26 cellular contexts compared by ENCODE assay signal in the genomic region with DNA sequence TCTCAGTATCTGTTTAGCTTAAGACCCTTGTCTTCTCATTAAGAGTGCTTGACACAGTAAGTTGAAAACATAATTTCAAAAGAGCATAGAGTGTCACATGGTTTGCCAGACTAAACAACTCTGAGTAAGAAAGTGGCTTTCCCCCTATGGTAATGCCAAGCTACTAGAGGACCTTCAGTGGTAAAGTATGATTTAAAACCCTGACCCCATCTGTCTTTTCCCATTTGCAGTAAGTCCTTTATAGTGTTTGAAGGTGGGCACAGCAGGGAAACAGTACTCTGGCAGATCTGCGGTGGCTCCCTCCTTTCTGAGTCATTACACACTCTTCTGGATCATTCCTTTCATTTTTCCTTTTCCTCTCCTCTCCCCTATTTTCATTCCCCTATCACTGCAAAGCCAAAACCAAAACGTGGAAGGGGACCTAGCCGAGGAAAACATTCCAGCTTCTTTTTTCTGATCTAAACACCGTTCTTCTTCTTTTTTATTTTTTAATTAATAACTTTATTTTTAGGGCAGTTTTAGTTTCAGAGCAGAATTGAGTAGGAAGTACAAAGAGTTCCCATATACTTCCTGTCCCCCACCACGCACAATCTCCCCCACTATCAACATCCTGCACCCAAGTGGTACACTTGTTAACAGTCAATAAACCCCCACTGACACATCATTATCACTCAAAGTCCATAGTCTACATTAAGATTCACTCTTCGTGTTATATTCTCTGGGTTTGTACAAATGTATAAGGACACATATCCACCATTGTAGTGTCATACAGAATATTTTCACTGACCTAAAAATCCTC.
DNase-seq lines count a peak whose midpoint lies in the region; ATAC-seq and TF ChIP-seq lines count a peak whose summit lies in the region.
"Had no signal": no experiment of that assay in that cellular context is flagged by ENCODE, and none has a peak within 500 bp of the region (broad histone marks: within the 10 kb centered on the region; RNA-seq: fewer than 3 reads in every experiment).

No MANE protein-coding gene starts in this region.

- H3K4me2 ChIP-seq in DND-41 (ENCODE audit: insufficient read depth, low read length) (peak overlapping the region; percentile 7; the same call in 1 of the 2 replicates), osteoblast (ENCODE audit: insufficient read depth, low read length) (peak overlapping the region; percentile 26)
- H3K4me2 ChIP-seq: A549 had no signal

- WGBS in thyroid gland, 2 donors = 62 to 63% methylated on average over 6 of the region's 6 CpGs

- peak; percentile 77 for ATAC-seq in DND-41 (ENCODE audit: insufficient read depth, low read depth)
- ATAC-seq in SK-N-SH treated with all-trans-retinoic acid at 6 μM for 48 hours = no peak
- ATAC-seq: A549; activated CD8-positive, alpha-beta memory T cell treated with anti-CD3 and anti-CD28 coated beads, Interleukin-2, amount 10 ng/mL, durations not matched to agents 7 days and 5 days; activated T-cell treated with anti-CD3 and anti-CD28 coated beads, Interleukin-2, amount 50 U/mL, for 72 hours; gastroesophageal sphincter; sciatic nerve had no signal

- H2AFZ ChIP-seq in DND-41 (ENCODE audit: low read depth, low read length) (peak overlapping the region; percentile 27), osteoblast (ENCODE audit: low read length) (no peak overlapping the region)

- H3K4me1 ChIP-seq in DND-41 (ENCODE audit: insufficient read depth, low read length) (peaks cover 33% of the 10 kb centered on the region), osteoblast (ENCODE audit: insufficient read depth, low read length) (peaks cover 3% of the 10 kb centered on the region), thyroid gland (peaks cover 6 to 15% of the 10 kb centered on the region in 2 donors)
- H3K4me1 ChIP-seq: A549, ascending aorta, BE2C, esophagus muscularis mucosa, gastroesophageal sphincter had no signal

- no peaks in the 10 kb centered on the region for H3K27me3 ChIP-seq in DND-41 (ENCODE audit: insufficient read depth, low read length, poor library complexity)
- no peaks in the 10 kb centered on the region for H3K27me3 ChIP-seq in osteoblast (ENCODE audit: insufficient read depth, low read length)
- H3K27me3 ChIP-seq in thyroid gland = no peaks in the 10 kb centered on the region
- H3K27me3 ChIP-seq: ascending aorta, BE2C, esophagus muscularis mucosa, gastroesophageal sphincter, upper lobe of left lung had no signal

- H3K36me3 ChIP-seq in DND-41 (ENCODE audit: insufficient read depth, low read length) (peaks cover 3% of the 10 kb centered on the region; the same call in 1 of the 2 replicates), osteoblast (ENCODE audit: insufficient read depth, low read length) (no peaks in the 10 kb centered on the region), thyroid gland (no peaks in the 10 kb centered on the region)
- H3K36me3 ChIP-seq: ascending aorta, BE2C, esophagus muscularis mucosa, gastroesophageal sphincter, upper lobe of left lung had no signal

- H3K27ac ChIP-seq in DND-41 (ENCODE audit: low read length) = peak overlapping the region; percentile 79
- no peak overlapping the region for H3K27ac ChIP-seq in osteoblast (ENCODE audit: low read depth, low read length)
- H3K27ac ChIP-seq in thyroid gland = peak overlapping the region in 1 of 3 donors; percentile 11
- H3K27ac ChIP-seq: A549, ascending aorta, esophagus muscularis mucosa, gastroesophageal sphincter, VCaP had no signal

- H4K20me1 ChIP-seq in DND-41 (ENCODE audit: insufficient read depth, low read length) (no peaks in the 10 kb centered on the region), osteoblast (ENCODE audit: insufficient read depth, low read length) (no peaks in the 10 kb centered on the region)

- intact Hi-C loops in thyroid gland (cut with DNase I) = no loop called here

- no peaks in the 10 kb centered on the region for H3K79me2 ChIP-seq in DND-41 (ENCODE audit: insufficient read depth, low read length)
- no peaks in the 10 kb centered on the region for H3K79me2 ChIP-seq in osteoblast (ENCODE audit: insufficient read depth, low read length)

- H3K4me3 ChIP-seq in DND-41 (ENCODE audit: low read depth in 1 of 2, low read length in 2 of 2) (0 out of 4 replicates have a peak overlapping the region, but pooled peaks of 1 of the 2 experiments have one; percentile 4), astrocyte of the spinal cord (ENCODE audit: low read depth, low read length) (no peak overlapping the region), osteoblast (ENCODE audit: insufficient read depth, low read length) (no peak overlapping the region), thyroid gland (replicated peaks in 1 of 3) (no peak overlapping the region)
- H3K4me3 ChIP-seq: A549, ascending aorta, esophagus muscularis mucosa, gastroesophageal sphincter, upper lobe of left lung had no signal

- in situ Hi-C loops in astrocyte of the spinal cord (cut with HindIII; ENCODE audit: low sequenced_read_pairs) = no loop called here

- no peak for TF ChIP-seq CTCF in DND-41 (IDR thresholded peaks at IDR 0.05; ENCODE audit: borderline replicate concordance, extremely low read depth, low read length, poor library complexity, severe bottlenecking)
- no peak for TF ChIP-seq CTCF in astrocyte of the spinal cord (IDR thresholded peaks at IDR 0.05; ENCODE audit: low read depth, low read length)
- no peak for TF ChIP-seq CTCF in osteoblast (IDR thresholded peaks at IDR 0.05; ENCODE audit: extremely low read depth, low read depth, low read length)
- TF ChIP-seq CTCF in thyroid gland (IDR thresholded peaks at IDR 0.05) = no peak

- H3K9ac ChIP-seq in DND-41 (ENCODE audit: low read depth, low read length) = peak overlapping the region; percentile 34; the same call in 1 of the 2 replicates

- DNase-seq in DND-41 (peak; percentile 44), NCI-H524 (lab: John Stamatoyannopoulos, UW) (peak; percentile 14 to 72), astrocyte of the spinal cord (ENCODE audit: low read depth, low spot score) (peak; percentile 73), osteoblast (ENCODE audit: insufficient read length, low spot score, missing footprints) (no peak), NK-92 (lab: John Stamatoyannopoulos, UW; ENCODE audit: unreplicated experiment) (no peak), thyroid gland (no peak), NOMO-1 (lab: John Stamatoyannopoulos, UW; ENCODE audit: unreplicated experiment in 2 of 2) (no peak)
- DNase-seq: activated CD4-positive, alpha-beta T cell treated with anti-CD3 and anti-CD28 coated beads for 48 hours; activated CD8-positive, alpha-beta memory T cell treated with anti-CD3 and anti-CD28 coated beads, Interleukin-2, amount 10 ng/mL, durations not matched to agents 7 days and 5 days; activated naive CD4-positive, alpha-beta T cell treated with anti-CD3 and anti-CD28 coated beads for 36 hours; activated T-cell treated with anti-CD3 and anti-CD28 coated beads, Interleukin-2, amount 50 U/mL, for 72 hours; BE2C; HCEC 1CT; hypothalamus; Karpas-422; NCI-H1048; NCI-H1694 treated with DMSO at 0.1 percent for 48 hours; posterior cingulate gyrus; upper lobe of left lung had no signal

- peaks cover 17% of the 10 kb centered on the region for H3K9me3 ChIP-seq in DND-41 (ENCODE audit: insufficient read depth, low read length, severe bottlenecking)
- H3K9me3 ChIP-seq in osteoblast (ENCODE audit: low read depth, low read length) = no peaks in the 10 kb centered on the region
- H3K9me3 ChIP-seq in thyroid gland = no peaks in the 10 kb centered on the region
- H3K9me3 ChIP-seq: A549, ascending aorta, BE2C, gastroesophageal sphincter, upper lobe of left lung had no signal

- no peak for TF ChIP-seq POLR2A in thyroid gland (IDR thresholded peaks at IDR 0.05)

TF ChIP-seq in SK-N-SH treated with all-trans-retinoic acid at 6 μM for 48 hours, 23 proteins besides CTCF, POLR2A, EP300 and RAD21 (continues in another document):
- TF ChIP-seq, protein P1, sequence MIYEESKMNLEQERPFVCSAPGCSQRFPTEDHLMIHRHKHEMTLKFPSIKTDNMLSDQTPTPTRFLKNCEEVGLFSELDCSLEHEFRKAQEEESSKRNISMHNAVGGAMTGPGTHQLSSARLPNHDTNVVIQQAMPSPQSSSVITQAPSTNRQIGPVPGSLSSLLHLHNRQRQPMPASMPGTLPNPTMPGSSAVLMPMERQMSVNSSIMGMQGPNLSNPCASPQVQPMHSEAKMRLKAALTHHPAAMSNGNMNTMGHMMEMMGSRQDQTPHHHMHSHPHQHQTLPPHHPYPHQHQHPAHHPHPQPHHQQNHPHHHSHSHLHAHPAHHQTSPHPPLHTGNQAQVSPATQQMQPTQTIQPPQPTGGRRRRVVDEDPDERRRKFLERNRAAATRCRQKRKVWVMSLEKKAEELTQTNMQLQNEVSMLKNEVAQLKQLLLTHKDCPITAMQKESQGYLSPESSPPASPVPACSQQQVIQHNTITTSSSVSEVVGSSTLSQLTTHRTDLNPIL (CRISPR knock-in tag; IDR thresholded peaks at IDR 0.05; ENCODE audit: low read depth) = no peak
- no peak for TF ChIP-seq ESRRG (CRISPR knock-in tag; IDR thresholded peaks at IDR 0.05)
- no peak for TF ChIP-seq ZC3H10 (CRISPR knock-in tag; IDR thresholded peaks at IDR 0.05)
- TF ChIP-seq TCF4 (CRISPR knock-in tag; IDR thresholded peaks at IDR 0.05; ENCODE audit: borderline replicate concordance) = no peak
- no peak for TF ChIP-seq TOX (CRISPR knock-in tag; IDR thresholded peaks at IDR 0.05; ENCODE audit: borderline replicate concordance)
- TF ChIP-seq, protein P2, sequence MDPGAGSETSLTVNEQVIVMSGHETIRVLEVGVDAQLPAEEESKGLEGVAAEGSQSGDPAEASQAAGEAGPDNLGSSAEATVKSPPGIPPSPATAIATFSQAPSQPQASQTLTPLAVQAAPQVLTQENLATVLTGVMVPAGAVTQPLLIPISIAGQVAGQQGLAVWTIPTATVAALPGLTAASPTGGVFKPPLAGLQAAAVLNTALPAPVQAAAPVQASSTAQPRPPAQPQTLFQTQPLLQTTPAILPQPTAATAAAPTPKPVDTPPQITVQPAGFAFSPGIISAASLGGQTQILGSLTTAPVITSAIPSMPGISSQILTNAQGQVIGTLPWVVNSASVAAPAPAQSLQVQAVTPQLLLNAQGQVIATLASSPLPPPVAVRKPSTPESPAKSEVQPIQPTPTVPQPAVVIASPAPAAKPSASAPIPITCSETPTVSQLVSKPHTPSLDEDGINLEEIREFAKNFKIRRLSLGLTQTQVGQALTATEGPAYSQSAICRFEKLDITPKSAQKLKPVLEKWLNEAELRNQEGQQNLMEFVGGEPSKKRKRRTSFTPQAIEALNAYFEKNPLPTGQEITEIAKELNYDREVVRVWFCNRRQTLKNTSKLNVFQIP (CRISPR knock-in tag; IDR thresholded peaks at IDR 0.05; ENCODE audit: borderline replicate concordance, low read depth) = no peak
- TF ChIP-seq ZFP30 (CRISPR knock-in tag; IDR thresholded peaks at IDR 0.05) = no peak

Comparison
In these comparisons a context has a peak if more than half of its experiments do, and no peak if none do; other contexts are left out.
1. DNase-seq: peak in DND-41 (single experiment), NCI-H524 (2 of 2) and astrocyte of the spinal cord (single experiment); none in osteoblast (single experiment), NK-92 (single experiment), thyroid gland (0 of 2) and NOMO-1 (0 of 2).